ENCODE assay signal across 8 cellular contexts in the genomic region with DNA sequence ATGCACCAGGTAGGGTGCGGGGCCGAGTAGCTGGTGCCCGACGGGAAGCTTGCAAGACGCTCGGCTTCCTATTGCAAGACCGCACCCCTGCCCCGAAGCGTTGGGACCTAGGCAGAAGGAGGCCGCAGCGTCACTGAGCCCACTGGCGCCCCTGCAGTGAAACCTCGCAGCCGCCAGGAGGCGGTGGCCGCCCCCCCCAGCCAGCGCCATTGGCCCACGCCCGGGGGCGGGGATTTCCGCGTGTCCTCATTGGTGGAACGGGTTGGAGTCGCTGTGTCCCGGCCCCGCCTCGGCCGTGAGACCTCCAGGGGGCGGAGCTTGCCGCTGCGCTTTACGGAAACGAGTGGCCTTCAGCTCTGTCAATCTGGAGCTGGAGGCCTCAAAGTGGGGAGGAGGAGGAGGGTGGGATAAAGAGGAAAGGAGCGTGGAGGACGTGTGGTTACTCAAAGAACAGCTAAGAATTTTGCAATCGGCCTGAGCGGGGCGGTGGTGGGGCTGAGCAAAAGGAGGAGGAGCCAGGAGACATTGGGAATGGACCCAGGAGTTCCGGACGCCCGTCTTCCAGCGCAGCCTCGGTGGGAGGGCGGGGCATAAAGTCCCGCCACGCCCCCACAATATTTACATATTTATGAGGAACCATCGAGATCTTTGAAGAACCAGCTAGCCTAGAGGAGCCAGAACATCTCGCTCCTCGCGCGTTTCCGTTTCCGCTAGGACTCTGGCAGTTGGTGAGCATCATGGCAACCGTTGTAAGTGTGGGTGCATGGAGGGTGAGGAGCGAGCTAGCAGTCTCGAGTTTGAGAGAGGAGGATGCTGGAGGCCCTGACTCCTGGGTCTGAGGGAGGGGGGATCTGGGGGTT. TPM values are rescaled to one million over a fixed set of nuclear protein-coding genes. Genes with fewer than 3 reads are reported as not detected.
DNase-seq lines count a peak whose midpoint lies in the region; ATAC-seq and TF ChIP-seq lines count a peak whose summit lies in the region.

A gene (minus strand): TSS at position 135 of the 860 bp plus-strand sequence. CDS start 197 bp downstream, outside the sequence.
A gene (plus strand): TSS at position 713 of the 860 bp plus-strand sequence. CDS start 25 bp downstream, at position 738.

- ATAC-seq in GM19043 (IDR thresholded peaks at IDR 0.05; ENCODE audit: low read depth, unreplicated experiment) (peak; percentile 87), HG03432 (IDR thresholded peaks at IDR 0.05; ENCODE audit: unreplicated experiment) (peak; percentile 86)

- H3K4me3 ChIP-seq in choroid plexus epithelial cell (ENCODE audit: low read depth, low read length) (peak within 1 kb of the TSS; percentile 87), kidney epithelial cell (ENCODE audit: low read depth, low read length) (peak within 1 kb of the TSS; percentile 81)

- H3K27me3 ChIP-seq in kidney epithelial cell (ENCODE audit: control insufficient read depth, insufficient read depth, low read length) = no peaks in the 10 kb centered on the region

- no peaks in the 10 kb centered on the region for H3K36me3 ChIP-seq in kidney epithelial cell (ENCODE audit: control insufficient read depth, insufficient read depth, low read length)

- DNase-seq in AML-193 (lab: John Stamatoyannopoulos, UW) (peak; percentile 98 to 99), NCI-H510A (lab: John Stamatoyannopoulos, UW) (peak; percentile 98), choroid plexus epithelial cell (ENCODE audit: low read depth) (peak; percentile 100), kidney epithelial cell (ENCODE audit: low read depth) (peak; percentile 97)
- peak; percentile 99 for DNase-seq in activated CD4-positive, alpha-beta T cell treated with anti-CD3 and anti-CD28 coated beads for 24 hours (ENCODE audit: low read depth in 2 of 2)
- peak; percentile 97 to 98 for DNase-seq in stimulated activated CD4-positive, alpha-beta T cell treated with anti-CD3 and anti-CD28 coated beads, Interleukin-1b, Interleukin-23, amount 100 ng/mL, for 1 hour (ENCODE audit: low read depth in 2 of 2)

- peak; percentile 81 for TF ChIP-seq CTCF in choroid plexus epithelial cell (conservative IDR thresholded peaks at IDR 0.05; ENCODE audit: low read depth, low read length)
- peak; percentile 96 for TF ChIP-seq CTCF in kidney epithelial cell (IDR thresholded peaks at IDR 0.05; ENCODE audit: insufficient read depth, low read length, poor library complexity, severe bottlenecking)

RNA-seq across cellular contexts. Expression of the first gene that starts in this region (rescaled TPM):
- total RNA-seq in kidney epithelial cell = 23.1 and 24.8 TPM in 2 replicates

RNA-seq across cellular contexts. Expression of the second gene that starts in this region (rescaled TPM):
- total RNA-seq in kidney epithelial cell = 174 and 177 TPM in 2 replicates

Comparison
In these comparisons a context has a peak if more than half of its experiments do, and no peak if none do; other contexts are left out.
1. Peak in every context shown above with its lines: DNase-seq, ATAC-seq and H3K4me3 ChIP-seq.